12 cellular contexts compared by ENCODE assay signal in genomic region chr2:174059178-174059874, GRCh38.
A peak's percentile ranks its signal among the peaks of the same experiment; 100 is the strongest.
DNase-seq lines count a peak whose midpoint lies in the region; ATAC-seq and TF ChIP-seq lines count a peak whose summit lies in the region.
"Had no signal": no experiment of that assay in that cellular context is flagged by ENCODE, and none has a peak within 500 bp of the region (broad histone marks: within the 10 kb centered on the region; RNA-seq: fewer than 3 reads in every experiment).

No MANE protein-coding gene starts in this region.

- TF ChIP-seq CTCF in AG09319 (IDR thresholded peaks at IDR 0.05; ENCODE audit: low read depth, low read length) (no peak), MCF 10A (IDR thresholded peaks at IDR 0.05; ENCODE audit: unreplicated experiment) (no peak), left lung (IDR thresholded peaks at IDR 0.05) (no peak)

- BruUV-seq in MCF 10A (replicated peaks; lab: Mats Ljungman, UMichigan) = no TSS peak

- peaks cover 0 to 5% of the 10 kb centered on the region in 2 donors for H3K9me3 ChIP-seq in left lung

- H3K36me3 Mint-ChIP-seq in MCF 10A (ENCODE audit: insufficient read depth, unreplicated experiment) (no peaks in the 10 kb centered on the region), immature natural killer cell (no peaks in the 10 kb centered on the region)
- H3K36me3 Mint-ChIP-seq: stimulated activated effector memory CD8-positive, alpha-beta T cell treated with anti-CD3 and anti-CD28 coated beads, Interleukin-12 subunit alpha, Interleukin-12 subunit beta, amount 100 ng/mL, for 72 hours had no signal

- ATAC-seq in left lung (peak; percentile 40), HG02885 (IDR thresholded peaks at IDR 0.05; ENCODE audit: poor library complexity, unreplicated experiment) (no peak)
- ATAC-seq: left colon; stimulated activated effector memory CD8-positive, alpha-beta T cell treated with anti-CD3 and anti-CD28 coated beads, Interleukin-12 subunit alpha, Interleukin-12 subunit beta, amount 100 ng/mL, for 72 hours had no signal

- H3K4me3 ChIP-seq in left lung = no peak overlapping the region

- peak overlapping the region; percentile 92 for H3K27ac Mint-ChIP-seq in MCF 10A (ENCODE audit: low read depth, unreplicated experiment)
- no peak overlapping the region for H3K27ac Mint-ChIP-seq in immature natural killer cell
- H3K27ac Mint-ChIP-seq: activated T-cell treated with anti-CD3 and anti-CD28 coated beads, Interleukin-2, amount 50 U/mL, for 24 hours; stimulated activated effector memory CD8-positive, alpha-beta T cell treated with anti-CD3 and anti-CD28 coated beads, Interleukin-12 subunit alpha, Interleukin-12 subunit beta, amount 100 ng/mL, for 72 hours had no signal

- H3K4me3 Mint-ChIP-seq in MCF 10A (ENCODE audit: unreplicated experiment) (no peak overlapping the region), immature natural killer cell (no peak overlapping the region)
- H3K4me3 Mint-ChIP-seq: activated T-cell treated with anti-CD3 and anti-CD28 coated beads, Interleukin-2, amount 50 U/mL, for 24 hours; stimulated activated effector memory CD8-positive, alpha-beta T cell treated with anti-CD3 and anti-CD28 coated beads, Interleukin-12 subunit alpha, Interleukin-12 subunit beta, amount 100 ng/mL, for 72 hours had no signal

- H3K4me1 Mint-ChIP-seq in MCF 10A (ENCODE audit: insufficient read depth, unreplicated experiment) = peaks cover 34% of the 10 kb centered on the region
- H3K4me1 Mint-ChIP-seq in immature natural killer cell = no peaks in the 10 kb centered on the region
- H3K4me1 Mint-ChIP-seq: stimulated activated effector memory CD8-positive, alpha-beta T cell treated with anti-CD3 and anti-CD28 coated beads, Interleukin-12 subunit alpha, Interleukin-12 subunit beta, amount 100 ng/mL, for 72 hours had no signal

- intact Hi-C loops in MCF 10A (cut with micrococcal nuclease) (no loop called here), left lung (cut with DNase I) (no loop called here)

- H3K27ac ChIP-seq in left lung = no peak overlapping the region
- H3K27ac ChIP-seq: C4-2B had no signal

- CTCF ChIA-PET in MCF 10A (lab: Yijun Ruan, JAX) = interaction anchor here (0.8 kb wide), 1 partner anchor 19 kb away, joined by 3 read pairs; no protein-coding TSS in a partner anchor

- peak; percentile 63 for DNase-seq in AG09319 (ENCODE audit: extremely low read depth, low read depth)
- peak; percentile 78 for DNase-seq in M059J (ENCODE audit: low read depth)
- peak; percentile 58 for DNase-seq in MCF 10A (ENCODE audit: unreplicated experiment)
- no peak for DNase-seq in left lung
- DNase-seq in globus pallidus (ENCODE audit: low spot score) = no peak
- DNase-seq in immature natural killer cell = no peak
- no peak for DNase-seq in activated CD8-positive, alpha-beta memory T cell treated with anti-CD3 and anti-CD28 coated beads for 24 hours
- DNase-seq: activated T-cell treated with anti-CD3 and anti-CD28 coated beads, Interleukin-2, amount 50 U/mL, for 24 hours; left colon had no signal

- no peaks in the 10 kb centered on the region for H3K27me3 Mint-ChIP-seq in MCF 10A (ENCODE audit: insufficient read depth, unreplicated experiment)
- H3K27me3 Mint-ChIP-seq in immature natural killer cell (ENCODE audit: low read depth in 3 of 3) = peaks cover 1 to 15% (median 6%) of the 10 kb centered on the region in 3 donors

- peaks cover 7% of the 10 kb centered on the region for H3K9me3 Mint-ChIP-seq in MCF 10A (ENCODE audit: unreplicated experiment)
- H3K9me3 Mint-ChIP-seq in immature natural killer cell = no peaks in the 10 kb centered on the region

- POLR2A ChIA-PET in MCF 10A (lab: Yijun Ruan, JAX) = interaction anchor here (0.6 to 2.2 kb wide), 11 partner anchors 10 to 542 kb away, joined by 3 to 11 read pairs (median 3); no protein-coding TSS in a partner anchor

- no peaks in the 10 kb centered on the region for H3K4me1 ChIP-seq in left lung

- H3K27me3 ChIP-seq in left lung = no peaks in the 10 kb centered on the region

- H3K36me3 ChIP-seq in left lung = no peaks in the 10 kb centered on the region

Comparison
In these comparisons a context has a peak if more than half of its experiments do, and no peak if none do; other contexts are left out.
1. DNase-seq: peak in AG09319 (single experiment), M059J (single experiment) and MCF 10A (single experiment); none in left lung (0 of 2), globus pallidus (single experiment), immature natural killer cell (0 of 3) and activated CD8-positive, alpha-beta memory T cell treated with anti-CD3 and anti-CD28 coated beads for 24 hours (single experiment).